ENCODE assay signal across 8 cellular contexts in genomic region chr4:2837904-2838496, GRCh38. TPM values are rescaled to one million over a fixed set of nuclear protein-coding genes. Genes with fewer than 3 reads are reported as not detected.
DNase-seq lines count a peak whose midpoint lies in the region; ATAC-seq, FAIRE-seq and TF ChIP-seq lines count a peak whose summit lies in the region.

No MANE protein-coding gene starts in this region.

- H3K4me1 ChIP-seq in adrenal gland (replicated peaks in 1 of 2) = peaks cover 8 to 24% of the 10 kb centered on the region in 2 donors
- H3K4me1 ChIP-seq in kidney (ENCODE audit: control insufficient read depth in 1 of 2, insufficient read depth in 1 of 2, low read depth in 1 of 2, low read length in 2 of 2) = peaks cover 0 to 11% of the 10 kb centered on the region in 2 donors

- no peak for FAIRE-seq in kidney (lab: Jason Lieb, UNC)

- H3K4me3 ChIP-seq in adrenal gland (no peak overlapping the region), kidney (ENCODE audit: low read length in 2 of 2) (peak overlapping the region in 1 of 2 donors; percentile 40)

- TF ChIP-seq CTCF in adrenal gland (IDR thresholded peaks at IDR 0.05) = no peak
- TF ChIP-seq CTCF in kidney (IDR thresholded peaks at IDR 0.05; ENCODE audit: borderline replicate concordance, extremely low read depth, insufficient read depth) = no peak

- H3K4me1 Mint-ChIP-seq in T-helper 1 cell treated with Interleukin-12 subunit alpha and Interleukin-12 subunit beta and Interleukin-4 antibody, amounts not matched to agents 30 μg/mL and 1 μg/mL, for 36 hours (ENCODE audit: low read depth) = peaks cover 44% of the 10 kb centered on the region

- H3K27me3 ChIP-seq in adrenal gland = no peaks in the 10 kb centered on the region

- H3K36me3 Mint-ChIP-seq in T-helper 1 cell treated with Interleukin-12 subunit alpha and Interleukin-12 subunit beta and Interleukin-4 antibody, amounts not matched to agents 30 μg/mL and 1 μg/mL, for 36 hours (ENCODE audit: low read depth) = peaks cover 34% of the 10 kb centered on the region

- H3K4me3 Mint-ChIP-seq in T-helper 1 cell treated with Interleukin-12 subunit alpha and Interleukin-12 subunit beta and Interleukin-4 antibody, amounts not matched to agents 30 μg/mL and 1 μg/mL, for 36 hours = peak overlapping the region; percentile 69

- peak; percentile 19 for DNase-seq in ELR (ENCODE audit: low read depth)
- peak in 5 of 7 donors; percentile 35 to 70 (median 46) for DNase-seq in adrenal gland
- DNase-seq in kidney = peak; percentile 84
- DNase-seq in stimulated activated CD4-positive, alpha-beta T cell treated with anti-CD3 and anti-CD28 coated beads, TNF-alpha, amount 100 ng/mL, for 1 hour (ENCODE audit: low read depth in 3 of 3, low spot score in 1 of 3) = peak; percentile 39 to 58 (median 41)
- no peak for DNase-seq in NCI-H146 treated with DMSO at 0.1 percent for 48 hours (lab: John Stamatoyannopoulos, UW; ENCODE audit: unreplicated experiment)
- DNase-seq in NCI-H1930 (lab: John Stamatoyannopoulos, UW) = no peak

- H3K36me3 ChIP-seq in adrenal gland (replicated peaks in 1 of 2) (peaks cover 0 to 20% of the 10 kb centered on the region in 2 donors), kidney (ENCODE audit: control insufficient read depth in 1 of 2, insufficient read depth in 2 of 2, low read length in 2 of 2) (peaks cover 0 to 16% of the 10 kb centered on the region in 2 donors)

- no peak for TF ChIP-seq POLR2A in adrenal gland (IDR thresholded peaks at IDR 0.05)

- peak overlapping the region; percentile 88 for H3K27ac Mint-ChIP-seq in T-helper 1 cell treated with Interleukin-12 subunit alpha and Interleukin-12 subunit beta and Interleukin-4 antibody, amounts not matched to agents 30 μg/mL and 1 μg/mL, for 36 hours

- H3K27me3 Mint-ChIP-seq in T-helper 1 cell treated with Interleukin-12 subunit alpha and Interleukin-12 subunit beta and Interleukin-4 antibody, amounts not matched to agents 30 μg/mL and 1 μg/mL, for 36 hours (ENCODE audit: low read depth) = no peaks in the 10 kb centered on the region

- H3K9me3 ChIP-seq in adrenal gland (replicated peaks in 1 of 3) (no peaks in the 10 kb centered on the region), kidney (ENCODE audit: control insufficient read depth in 1 of 2, low read length in 2 of 2) (no peaks in the 10 kb centered on the region)

- H3K9ac ChIP-seq in kidney (ENCODE audit: low read length in 2 of 2) = peak overlapping the region in 1 of 2 donors; percentile 58

- intact Hi-C loops in adrenal gland (cut with DNase I) (no loop called here), kidney (cut with DNase I) (no loop called here)

- H3K9me3 Mint-ChIP-seq in T-helper 1 cell treated with Interleukin-12 subunit alpha and Interleukin-12 subunit beta and Interleukin-4 antibody, amounts not matched to agents 30 μg/mL and 1 μg/mL, for 36 hours = peaks cover 7% of the 10 kb centered on the region

- H3K27ac ChIP-seq in adrenal gland = peak overlapping the region in 3 of 5 donors; percentile 32 to 79 (median 66)
- H3K27ac ChIP-seq in kidney (ENCODE audit: low read depth in 2 of 2, low read length in 2 of 2) = no peak overlapping the region

- 45 to 56% (median 53%) methylated on average over 8 of the region's 8 CpGs for WGBS in adrenal gland, 4 donors

- ATAC-seq in HG02981 (IDR thresholded peaks at IDR 0.05; ENCODE audit: unreplicated experiment) = no peak

RNA-seq across cellular contexts. Expression of gene ADD1, which starts 5.6 kb away (rescaled TPM):
- total RNA-seq in adrenal gland (100 to 1,000 TPM; 176 to 290 (median 241) TPM), kidney (313 TPM)
- polyA plus RNA-seq in adrenal gland (100 to 1,000 TPM; 134 to 468 (median 338) TPM), kidney (ENCODE audit: insufficient read depth, low read depth, low replicate concordance) (232 TPM)

RNA-seq across cellular contexts. Expression of gene SH3BP2, which starts 45.1 kb away (rescaled TPM):
- total RNA-seq in adrenal gland (10 to 100 TPM; 10.8 to 81.2 (median 40.3) TPM), kidney (128 TPM)
- polyA plus RNA-seq in adrenal gland (100 to 1,000 TPM in 1 of 3 donors, 10 to 100 TPM in 1, 1 to 10 TPM in 1; 7.7 to 160 (median 35.2) TPM), kidney (ENCODE audit: insufficient read depth, low read depth, low replicate concordance) (27.3 TPM)

Comparison
In these comparisons a context has a peak if more than half of its experiments do, and no peak if none do; other contexts are left out.
1. DNase-seq: peak in ELR (single experiment), adrenal gland (5 of 7), kidney (single experiment) and stimulated activated CD4-positive, alpha-beta T cell treated with anti-CD3 and anti-CD28 coated beads, TNF-alpha, amount 100 ng/mL, for 1 hour (3 of 3); none in NCI-H146 treated with DMSO at 0.1 percent for 48 hours (single experiment) and NCI-H1930 (0 of 2).
2. H3K27ac ChIP-seq: peak in adrenal gland (3 of 5); none in kidney (0 of 2).